In the genomic region with DNA sequence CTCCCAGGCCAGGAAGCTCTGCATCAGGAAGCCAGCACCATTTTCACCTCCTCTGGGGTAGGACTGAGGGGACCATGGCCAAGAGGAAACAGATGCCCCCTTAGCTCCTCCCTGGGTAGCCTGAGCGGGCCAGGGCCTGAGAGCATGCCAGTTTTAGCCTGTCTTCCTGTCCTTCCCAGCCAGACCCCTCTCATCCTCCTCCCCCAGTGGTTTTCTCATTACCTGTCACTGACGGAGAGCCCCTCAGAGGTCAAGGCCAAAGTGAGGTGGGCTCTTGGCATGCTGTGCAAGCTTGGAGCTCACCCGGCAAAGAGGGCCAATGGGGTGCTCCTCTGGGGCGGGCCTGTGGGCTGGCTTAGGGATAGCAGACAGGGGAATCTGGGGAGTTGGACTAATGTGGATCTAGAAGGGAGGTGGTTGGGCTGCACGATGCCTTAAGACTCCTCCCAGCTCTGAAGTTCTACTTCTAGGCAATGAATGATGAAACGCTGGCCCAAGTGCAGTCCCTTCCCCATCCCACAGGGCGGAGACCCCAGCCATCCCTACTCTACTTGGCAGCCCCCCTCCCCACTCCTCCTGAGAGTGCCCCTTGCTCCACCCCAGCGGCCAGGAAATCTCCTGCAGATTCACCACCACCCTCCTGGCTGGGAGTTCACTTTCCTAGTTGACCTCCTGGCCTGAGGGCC, we compare ENCODE assay signal across 10 cellular contexts. TPM values are rescaled to one million over a fixed set of nuclear protein-coding genes. Genes with fewer than 3 reads are reported as not detected.
DNase-seq lines count a peak whose midpoint lies in the region; ATAC-seq and TF ChIP-seq lines count a peak whose summit lies in the region.
"Had no signal": no experiment of that assay in that cellular context is flagged by ENCODE, and none has a peak within 500 bp of the region (broad histone marks: within the 10 kb centered on the region; RNA-seq: fewer than 3 reads in every experiment).

No MANE protein-coding gene starts in this region.

- DNase-seq in HCT116 (ENCODE audit: low read depth, low spot score) (no peak), SKM-1 treated with dmso at 0.1 percent for 144 hours (lab: John Stamatoyannopoulos, UW; ENCODE audit: unreplicated experiment) (no peak), NCI-H345 treated with DMSO at 0.1 percent for 48 hours (lab: John Stamatoyannopoulos, UW; ENCODE audit: unreplicated experiment) (no peak)
- DNase-seq in activated naive CD8-positive, alpha-beta T cell treated with anti-CD3 and anti-CD28 coated beads for 36 hours = no peak
- DNase-seq in stimulated activated naive CD4-positive, alpha-beta T cell treated with Interleukin-2 at 50 U/mL for 16 hours (lab: John Stamatoyannopoulos, UW) = no peak

- POLR2A ChIA-PET in HCT116 (lab: Charles Lee) = interaction anchor here (2.9 to 3.5 kb wide), 2 partner anchors 9 to 18 kb away, joined by 14 to 28 read pairs; a partner anchor contains a TSS

- no peak for TF ChIP-seq RAD21 in HCT116 (IDR thresholded peaks at IDR 0.05; ENCODE audit: low read depth)

- H3K36me3 ChIP-seq in HCT116 (ENCODE audit: control insufficient read depth in 1 of 2, insufficient read depth in 2 of 2, low read length in 2 of 2) = no peaks in the 10 kb centered on the region
- H3K36me3 ChIP-seq in iPS-18a (ENCODE audit: control insufficient read depth, low read depth, low read length) = no peaks in the 10 kb centered on the region

- TF ChIP-seq POLR2A in HCT116 (IDR thresholded peaks at IDR 0.05; ENCODE audit: borderline replicate concordance, extremely low read depth, insufficient read depth, insufficient read length) = no peak

- peak overlapping the region; percentile 85 for H3K27ac Mint-ChIP-seq in activated naive CD8-positive, alpha-beta T cell treated with anti-CD3 and anti-CD28 coated beads for 36 hours
- peak overlapping the region; percentile 98 for H3K27ac Mint-ChIP-seq in stimulated activated memory B cell treated with anti-CD40 and anti-IgM and Interleukin-4, amounts not matched to agents 10 μg/mL and 1 μg/mL and 100 μg/mL, for 72 hours

- CTCF ChIA-PET in HCT116 (lab: Charles Lee) = interaction anchor here (0.8 to 2.6 kb wide), 5 partner anchors 8 to 23 kb away, joined by 4 to 10 read pairs (median 4); no protein-coding TSS in a partner anchor

- no peaks in the 10 kb centered on the region for H3K27me3 ChIP-seq in HCT116 (ENCODE audit: insufficient read depth, low read length)
- no peaks in the 10 kb centered on the region for H3K27me3 ChIP-seq in iPS-18a (ENCODE audit: control insufficient read depth, insufficient read depth, low read length)

- H3K9me3 ChIP-seq in HCT116 (ENCODE audit: control insufficient read depth in 1 of 2, insufficient read depth in 1 of 2, low read depth in 1 of 2, low read length in 2 of 2) (no peaks in the 10 kb centered on the region), iPS-18a (ENCODE audit: control insufficient read depth, low read depth, low read length) (no peaks in the 10 kb centered on the region)

- H3K4me1 ChIP-seq in HCT116 (ENCODE audit: control insufficient read depth in 1 of 2, insufficient read depth in 2 of 2, low read length in 2 of 2) (peaks cover 79 to 95% of the 10 kb centered on the region in 2 experiments), iPS-18a (ENCODE audit: control insufficient read depth, low read depth, low read length) (peaks cover 41% of the 10 kb centered on the region)

- H2AFZ ChIP-seq in HCT116 (ENCODE audit: low read depth, low read length, poor library complexity, severe bottlenecking) = no peak overlapping the region

- no TSS peak for BruUV-seq in HCT116 (replicated peaks; lab: Mats Ljungman, UMichigan)

- no peak for TF ChIP-seq CTCF in HCT116 (IDR thresholded peaks at IDR 0.05 in 2 of 3, conservative IDR thresholded peaks at IDR 0.05 in 1 of 3; ENCODE audit: borderline replicate concordance in 1 of 3, insufficient read depth in 1 of 3, low read depth in 2 of 3, low read length in 2 of 3)

- H3K4me1 Mint-ChIP-seq in activated naive CD8-positive, alpha-beta T cell treated with anti-CD3 and anti-CD28 coated beads for 36 hours = peaks cover 73% of the 10 kb centered on the region
- H3K4me1 Mint-ChIP-seq in stimulated activated memory B cell treated with anti-CD40 and anti-IgM and Interleukin-4, amounts not matched to agents 10 μg/mL and 1 μg/mL and 100 μg/mL, for 72 hours = peaks cover 88% of the 10 kb centered on the region

- H3K9me2 ChIP-seq in HCT116 (ENCODE audit: insufficient read depth) = no peaks in the 10 kb centered on the region

- H3K27ac ChIP-seq in HCT116 (ENCODE audit: low read depth, low read length) (peak overlapping the region; percentile 96), iPS-18a (ENCODE audit: low read length) (peak overlapping the region; percentile 97)

- peak overlapping the region; percentile 89 for H3K4me2 ChIP-seq in HCT116 (ENCODE audit: low read length)

- intact Hi-C loops in HCT116 (cut with micrococcal nuclease) = no loop called here

- peaks cover 21% of the 10 kb centered on the region for H3K27me3 Mint-ChIP-seq in activated naive CD8-positive, alpha-beta T cell treated with anti-CD3 and anti-CD28 coated beads for 36 hours
- H3K27me3 Mint-ChIP-seq in stimulated activated memory B cell treated with anti-CD40 and anti-IgM and Interleukin-4, amounts not matched to agents 10 μg/mL and 1 μg/mL and 100 μg/mL, for 72 hours = no peaks in the 10 kb centered on the region

- no peaks in the 10 kb centered on the region for H4K20me1 ChIP-seq in HCT116 (ENCODE audit: insufficient read depth)

- H3K4me3 Mint-ChIP-seq in activated naive CD8-positive, alpha-beta T cell treated with anti-CD3 and anti-CD28 coated beads for 36 hours = peak overlapping the region; percentile 51
- H3K4me3 Mint-ChIP-seq in stimulated activated memory B cell treated with anti-CD40 and anti-IgM and Interleukin-4, amounts not matched to agents 10 μg/mL and 1 μg/mL and 100 μg/mL, for 72 hours = peak overlapping the region; percentile 87

- H3K4me3 ChIP-seq in HCT116 (replicated peaks in 1 of 2; ENCODE audit: low read depth in 1 of 2, low read length in 2 of 2) = peak overlapping the region; percentile 44 to 56; a peak in 3 of 4 replicates
- H3K4me3 ChIP-seq in iPS-18a (ENCODE audit: low read length) = peak overlapping the region; percentile 76

- RAD21 ChIA-PET in HCT116 (lab: Charles Lee; ENCODE audit: low non-redundant PET in 1 of 2, low total read pairs in 2 of 2, uncharacterized antibody in 2 of 2, unreplicated experiment in 2 of 2) = interaction anchor here in 1 of 2 experiments (3.0 kb wide), 1 partner anchor 25 kb away, joined by 14 read pairs; no protein-coding TSS in a partner anchor

- ATAC-seq in HCT116 (no peak), HG02884 (IDR thresholded peaks at IDR 0.05; ENCODE audit: unreplicated experiment) (no peak)
- ATAC-seq in stimulated activated memory B cell treated with anti-CD40 and anti-IgM and Interleukin-4, amounts not matched to agents 10 μg/mL and 1 μg/mL and 100 μg/mL, for 72 hours = no peak

- H3K36me3 Mint-ChIP-seq in activated naive CD8-positive, alpha-beta T cell treated with anti-CD3 and anti-CD28 coated beads for 36 hours = no peaks in the 10 kb centered on the region
- H3K36me3 Mint-ChIP-seq in stimulated activated memory B cell treated with anti-CD40 and anti-IgM and Interleukin-4, amounts not matched to agents 10 μg/mL and 1 μg/mL and 100 μg/mL, for 72 hours = no peaks in the 10 kb centered on the region

- 0 out of 2 replicates have a peak, but pooled peaks cover 3% of the 10 kb centered on the region for H3K79me2 ChIP-seq in HCT116 (ENCODE audit: insufficient read depth, low read length)

- H3K9me3 Mint-ChIP-seq in activated naive CD8-positive, alpha-beta T cell treated with anti-CD3 and anti-CD28 coated beads for 36 hours = no peaks in the 10 kb centered on the region
- H3K9me3 Mint-ChIP-seq in stimulated activated memory B cell treated with anti-CD40 and anti-IgM and Interleukin-4, amounts not matched to agents 10 μg/mL and 1 μg/mL and 100 μg/mL, for 72 hours = no peaks in the 10 kb centered on the region

- H3K9ac ChIP-seq in HCT116 (ENCODE audit: low read length) (peak overlapping the region; percentile 84), iPS-18a (ENCODE audit: low read length) (peak overlapping the region; percentile 93)

TF ChIP-seq in HCT116, 20 proteins besides CTCF, POLR2A, EP300 and RAD21 (continues in another document):
- TF ChIP-seq SIN3A (IDR thresholded peaks at IDR 0.05; ENCODE audit: low read depth) (no peak), EGR1 (IDR thresholded peaks at IDR 0.05; ENCODE audit: low read depth) (no peak), EZH2phosphoT487 (IDR thresholded peaks at IDR 0.05; ENCODE audit: borderline replicate concordance) (no peak), YY1 (IDR thresholded peaks at IDR 0.05; ENCODE audit: extremely low read depth, insufficient replicate concordance, low read depth, low read length) (no peak), SRF (IDR thresholded peaks at IDR 0.05; ENCODE audit: low read depth) (no peak), JUND (IDR thresholded peaks at IDR 0.05) (no peak), POLR2AphosphoS5 (IDR thresholded peaks at IDR 0.05; ENCODE audit: low read depth, low read length) (no peak), SP1 (IDR thresholded peaks at IDR 0.05; ENCODE audit: low read depth) (no peak), CBX3 (IDR thresholded peaks at IDR 0.05; ENCODE audit: low read depth) (no peak)
- TF ChIP-seq, protein P1, sequence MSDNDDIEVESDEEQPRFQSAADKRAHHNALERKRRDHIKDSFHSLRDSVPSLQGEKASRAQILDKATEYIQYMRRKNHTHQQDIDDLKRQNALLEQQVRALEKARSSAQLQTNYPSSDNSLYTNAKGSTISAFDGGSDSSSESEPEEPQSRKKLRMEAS (IDR thresholded peaks at IDR 0.05) = no peak
- TF ChIP-seq, protein P2, sequence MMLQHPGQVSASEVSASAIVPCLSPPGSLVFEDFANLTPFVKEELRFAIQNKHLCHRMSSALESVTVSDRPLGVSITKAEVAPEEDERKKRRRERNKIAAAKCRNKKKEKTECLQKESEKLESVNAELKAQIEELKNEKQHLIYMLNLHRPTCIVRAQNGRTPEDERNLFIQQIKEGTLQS (IDR thresholded peaks at IDR 0.05) = no peak

RNA-seq across cellular contexts. Expression of a gene that starts 9.5 kb away (rescaled TPM):
- total RNA-seq in HCT116 (2021; ENCODE audit: unreplicated experiment) = 528 TPM
- 440 and 523 TPM in 2 replicates for polyA plus RNA-seq in HCT116 (2012)
- 10 to 100 TPM; 32.3 to 37.8 TPM for total RNA-seq in activated naive CD8-positive, alpha-beta T cell treated with anti-CD3 and anti-CD28 coated beads for 36 hours

RNA-seq across cellular contexts. Expression of a gene that starts 22.7 kb away (rescaled TPM):
- total RNA-seq in HCT116 (2021; ENCODE audit: unreplicated experiment) = 6.1 TPM
- polyA plus RNA-seq in HCT116 (2012) = 4.9 and 5.5 TPM in 2 replicates
- total RNA-seq in activated naive CD8-positive, alpha-beta T cell treated with anti-CD3 and anti-CD28 coated beads for 36 hours = under 1 TPM; 0.34 to 0.35 TPM

RNA-seq across cellular contexts. Expression of a gene that starts 44.0 kb away (rescaled TPM):
- 142 TPM for total RNA-seq in HCT116 (2021; ENCODE audit: unreplicated experiment)
- 210 and 227 TPM in 2 replicates for polyA plus RNA-seq in HCT116 (2012)
- under 1 TPM; 0.64 to 0.99 TPM for total RNA-seq in activated naive CD8-positive, alpha-beta T cell treated with anti-CD3 and anti-CD28 coated beads for 36 hours
- total RNA-seq: M059J, myocyte had no signal

RNA-seq across cellular contexts. Expression of a gene that starts 48.4 kb away (rescaled TPM):
- 0.39 TPM for total RNA-seq in HCT116 (2021; ENCODE audit: unreplicated experiment)
- 0.30 and 0.37 TPM in 2 replicates for polyA plus RNA-seq in HCT116 (2012)
- 10 to 100 TPM; 13.2 to 16.1 TPM for total RNA-seq in activated naive CD8-positive, alpha-beta T cell treated with anti-CD3 and anti-CD28 coated beads for 36 hours

RNA-seq across cellular contexts. Expression of a gene that starts 50.4 kb away (rescaled TPM):
- 60.2 TPM for total RNA-seq in HCT116 (2021; ENCODE audit: unreplicated experiment)
- 83.5 and 97.1 TPM in 2 replicates for polyA plus RNA-seq in HCT116 (2012)
- total RNA-seq in activated naive CD8-positive, alpha-beta T cell treated with anti-CD3 and anti-CD28 coated beads for 36 hours = 10 to 100 TPM; 45.9 to 49.1 TPM

Comparison
In these comparisons a context has a peak if more than half of its experiments do, and no peak if none do; other contexts are left out.
1. RNA of a gene that starts 9.5 kb away (total RNA-seq): 528 TPM in HCT116 (single experiment); 32.3 to 37.8 TPM in activated naive CD8-positive, alpha-beta T cell treated with anti-CD3 and anti-CD28 coated beads for 36 hours; every median in the first group is over 10 times any median in the second.
2. RNA of a gene that starts 44.0 kb away (total RNA-seq): 142 TPM in HCT116 (single experiment); 0.64 to 0.99 TPM in activated naive CD8-positive, alpha-beta T cell treated with anti-CD3 and anti-CD28 coated beads for 36 hours; every median in the first group is over 10 times any median in the second.